Comparison of ENCODE assay signal across 15 cellular contexts in the genomic region with DNA sequence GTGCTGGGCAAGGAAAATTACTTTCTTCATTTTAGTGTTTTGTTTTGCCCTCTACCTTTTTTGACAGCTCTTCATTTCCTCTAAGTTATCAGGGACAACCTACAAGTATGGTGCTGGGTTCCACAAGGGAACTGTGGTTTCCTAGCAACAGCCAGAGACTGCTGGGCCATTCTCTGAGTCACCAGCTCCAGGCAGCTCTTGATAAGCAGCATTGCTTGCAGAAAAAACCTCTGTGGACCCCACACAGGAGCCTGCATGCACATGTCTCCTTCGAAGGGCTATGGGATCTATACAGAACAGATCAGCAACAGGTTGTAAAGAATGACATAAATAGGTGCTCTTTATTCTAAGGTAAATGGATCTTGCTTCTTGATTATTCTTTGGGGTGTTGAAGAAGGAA.
DNase-seq lines count a peak whose midpoint lies in the region; ATAC-seq and TF ChIP-seq lines count a peak whose summit lies in the region.
"Had no signal": no experiment of that assay in that cellular context is flagged by ENCODE, and none has a peak within 500 bp of the region (broad histone marks: within the 10 kb centered on the region; RNA-seq: fewer than 3 reads in every experiment).

No MANE protein-coding gene starts in this region.

- no peak for ATAC-seq in GM19455 (IDR thresholded peaks at IDR 0.05; ENCODE audit: unreplicated experiment)
- no peak for ATAC-seq in HG02840 (IDR thresholded peaks at IDR 0.05; ENCODE audit: low FRiP score, unreplicated experiment)
- no peak for ATAC-seq in HG03025 (IDR thresholded peaks at IDR 0.05; ENCODE audit: low FRiP score, unreplicated experiment)
- ATAC-seq in GM21367 (IDR thresholded peaks at IDR 0.05; ENCODE audit: unreplicated experiment) = no peak
- ATAC-seq: esophagus mucosa; stimulated activated naive CD8-positive, alpha-beta T cell treated with anti-CD3 and anti-CD28 coated beads, Interleukin-15, amount 100 ng/mL, for 72 hours had no signal

- WGBS in adrenal gland, 4 donors = 49 to 63% (median 56%) methylated on average over 1 of the region's 1 CpG

- POLR2A ChIA-PET in HEK293 (lab: Yijun Ruan, JAX) = no interaction called here

- no peak for TF ChIP-seq POLR2A in adrenal gland (IDR thresholded peaks at IDR 0.05)

- TF ChIP-seq CTCF in BE2C (IDR thresholded peaks at IDR 0.05; ENCODE audit: low read depth, low read length) (no peak), HEK293 (tag by site-specific recombination; IDR thresholded peaks at IDR 0.05) (no peak), adrenal gland (IDR thresholded peaks at IDR 0.05) (no peak)

- H3K9me3 ChIP-seq in BE2C (no peaks in the 10 kb centered on the region), HEK293 (ENCODE audit: control insufficient read depth, insufficient read depth, low read depth, low read length) (no peaks in the 10 kb centered on the region), adrenal gland (replicated peaks in 1 of 3) (no peaks in the 10 kb centered on the region)
- H3K9me3 ChIP-seq: sigmoid colon had no signal

- H3K27me3 ChIP-seq in BE2C (no peaks in the 10 kb centered on the region), adrenal gland (no peaks in the 10 kb centered on the region)
- H3K27me3 ChIP-seq: sigmoid colon had no signal

- DNase-seq in BE2C (peak; percentile 64), adrenal gland (peak in 4 of 7 donors; percentile 6 to 53 (median 20)), iris pigment epithelial cell (ENCODE audit: low read depth) (peak; percentile 64)
- DNase-seq: activated gamma-delta T cell treated with Interleukin-2 at 50 U/mL for 16 hours; NCI-H2227 treated with DMSO at 0.1 percent for 48 hours; RPMI8226; sigmoid colon; stimulated activated naive CD8-positive, alpha-beta T cell treated with anti-CD3 and anti-CD28 coated beads, Interleukin-15, amount 100 ng/mL, for 72 hours had no signal

- peaks cover 2% of the 10 kb centered on the region; the same call in 1 of the 2 replicates for H3K4me1 ChIP-seq in BE2C
- H3K4me1 ChIP-seq in HEK293 (ENCODE audit: control insufficient read depth, insufficient read depth, low read length) = no peaks in the 10 kb centered on the region
- no peaks in the 10 kb centered on the region for H3K4me1 ChIP-seq in adrenal gland (replicated peaks in 1 of 2)
- H3K4me1 ChIP-seq: sigmoid colon had no signal

- CTCF ChIA-PET in HEK293 (lab: Yijun Ruan, JAX) = interaction anchor here (0.8 to 5.6 kb wide), 3 partner anchors 40 to 257 kb away, joined by 3 to 38 read pairs (median 3); no protein-coding TSS in a partner anchor

- H3K27ac ChIP-seq in HEK293 (ENCODE audit: extremely low read depth, low read depth, low read length) (no peak overlapping the region), adrenal gland (no peak overlapping the region)
- H3K27ac ChIP-seq: C4-2B, sigmoid colon had no signal

- intact Hi-C loops in adrenal gland (cut with DNase I) = no loop called here

- no peaks in the 10 kb centered on the region for H3K36me3 ChIP-seq in BE2C
- H3K36me3 ChIP-seq in HEK293 (ENCODE audit: control insufficient read depth in 2 of 2, insufficient read depth in 1 of 2, low read length in 2 of 2) = no peaks in the 10 kb centered on the region
- H3K36me3 ChIP-seq in adrenal gland (replicated peaks in 1 of 2) = no peaks in the 10 kb centered on the region
- H3K36me3 ChIP-seq: sigmoid colon had no signal

- H3K4me3 ChIP-seq in BE2C (ENCODE audit: low read depth, low read length) (no peak overlapping the region), HEK293 (ENCODE audit: low read depth, low read length) (no peak overlapping the region), adrenal gland (no peak overlapping the region)
- H3K4me3 ChIP-seq: sigmoid colon had no signal

TF ChIP-seq in HEK293, 187 proteins besides CTCF, POLR2A, EP300 and RAD21:
- no peak for TF ChIP-seq TCF7L2 (IDR thresholded peaks at IDR 0.05; ENCODE audit: borderline replicate concordance, low read depth, low read length)
- TF ChIP-seq ZFP69B (tag by site-specific recombination; IDR thresholded peaks at IDR 0.05) = peak; percentile 73; the same call in 1 of the 2 replicates
- 0 out of 2 replicates have a peak, but pooled peaks have one; percentile 39 for TF ChIP-seq SCRT2 (tag by site-specific recombination; IDR thresholded peaks at IDR 0.05)
- TF ChIP-seq ZNF692 (tag by site-specific recombination; IDR thresholded peaks at IDR 0.05) = peak; percentile 92
